Comparison of ENCODE assay signal across 1 cellular context in the genomic region with DNA sequence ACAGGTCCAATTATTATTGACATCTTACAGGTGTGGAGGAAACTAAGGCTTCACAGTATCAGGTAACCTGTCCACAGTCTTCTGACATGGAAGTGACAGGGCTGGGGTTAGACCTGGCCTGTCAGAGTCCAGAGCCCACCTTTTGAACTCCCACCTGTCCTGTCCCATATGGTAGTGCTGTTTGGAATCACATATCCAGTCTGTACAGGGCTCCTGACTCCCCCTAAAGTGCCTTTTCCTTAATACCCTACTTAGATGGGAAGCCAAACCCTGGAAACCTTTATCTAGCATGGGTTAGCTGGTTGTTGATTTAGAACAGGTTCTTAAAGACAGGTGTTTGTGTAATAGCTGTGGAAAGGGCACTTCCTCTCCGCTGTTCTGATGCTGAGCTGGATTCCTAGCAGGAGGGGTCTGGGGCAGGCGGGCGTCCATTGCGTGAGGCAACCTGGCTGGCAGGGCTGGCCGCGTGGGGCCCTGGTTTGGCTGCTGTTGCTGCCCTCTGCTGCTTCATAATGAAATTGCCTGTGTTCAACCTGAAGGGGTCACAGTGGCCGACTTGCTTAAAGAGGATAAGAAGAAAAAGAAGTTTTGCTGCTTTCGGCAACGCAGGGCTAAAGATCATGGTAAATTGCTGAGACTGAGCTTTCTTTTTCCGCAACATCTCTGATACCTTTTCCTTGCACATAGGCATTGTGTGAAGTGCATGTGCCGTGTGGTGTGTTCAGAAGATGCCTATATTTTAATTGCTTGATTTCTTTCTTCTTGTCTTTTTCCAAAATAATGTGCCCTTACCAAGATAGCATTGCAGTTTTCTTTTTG.
TF ChIP-seq lines count a peak whose summit lies in the region.

No MANE protein-coding gene starts in this region.

TF ChIP-seq in HepG2, 621 proteins besides CTCF, POLR2A, EP300 and RAD21 (continued from another document and continues in another):
- TF ChIP-seq USF2 (IDR thresholded peaks at IDR 0.05; ENCODE audit: low read depth, low read length) = no peak
- no peak for TF ChIP-seq USF2 (CRISPR knock-in tag; IDR thresholded peaks at IDR 0.05; ENCODE audit: borderline replicate concordance)
- TF ChIP-seq PCBP2 (optimal IDR thresholded peaks at IDR 0.05; ENCODE audit: low read depth, low read length, poor library complexity, severe bottlenecking) = no peak
- TF ChIP-seq ZMYM3 (CRISPR knock-in tag; IDR thresholded peaks at IDR 0.05) = no peak
- TF ChIP-seq, protein P1, sequence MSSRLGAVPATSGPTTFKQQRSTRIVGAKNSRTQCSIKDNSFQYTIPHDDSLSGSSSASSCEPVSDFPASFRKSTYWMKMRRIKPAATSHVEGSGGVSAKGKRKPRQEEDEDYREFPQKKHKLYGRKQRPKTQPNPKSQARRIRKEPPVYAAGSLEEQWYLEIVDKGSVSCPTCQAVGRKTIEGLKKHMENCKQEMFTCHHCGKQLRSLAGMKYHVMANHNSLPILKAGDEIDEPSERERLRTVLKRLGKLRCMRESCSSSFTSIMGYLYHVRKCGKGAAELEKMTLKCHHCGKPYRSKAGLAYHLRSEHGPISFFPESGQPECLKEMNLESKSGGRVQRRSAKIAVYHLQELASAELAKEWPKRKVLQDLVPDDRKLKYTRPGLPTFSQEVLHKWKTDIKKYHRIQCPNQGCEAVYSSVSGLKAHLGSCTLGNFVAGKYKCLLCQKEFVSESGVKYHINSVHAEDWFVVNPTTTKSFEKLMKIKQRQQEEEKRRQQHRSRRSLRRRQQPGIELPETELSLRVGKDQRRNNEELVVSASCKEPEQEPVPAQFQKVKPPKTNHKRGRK (CRISPR knock-in tag; IDR thresholded peaks at IDR 0.05) = no peak
- TF ChIP-seq BRCA1 (CRISPR knock-in tag; IDR thresholded peaks at IDR 0.05) = no peak
- TF ChIP-seq ZNF577 (CRISPR knock-in tag; IDR thresholded peaks at IDR 0.05; ENCODE audit: borderline replicate concordance, low read depth) = no peak
- no peak for TF ChIP-seq ZNF713 (CRISPR knock-in tag; IDR thresholded peaks at IDR 0.05)
- TF ChIP-seq PRMT3 (CRISPR knock-in tag; IDR thresholded peaks at IDR 0.05; ENCODE audit: borderline replicate concordance, low read depth) = no peak
- TF ChIP-seq SNAI1 (CRISPR knock-in tag; IDR thresholded peaks at IDR 0.05; ENCODE audit: borderline replicate concordance) = no peak
- TF ChIP-seq SOX13 (IDR thresholded peaks at IDR 0.05) = no peak
- TF ChIP-seq SOX13 (CRISPR knock-in tag; conservative IDR thresholded peaks at IDR 0.05 in 1 of 2, IDR thresholded peaks at IDR 0.05 in 1 of 2) = no peak
- TF ChIP-seq ZSCAN25 (CRISPR knock-in tag; IDR thresholded peaks at IDR 0.05) = no peak
- peak; percentile 89 for TF ChIP-seq STAG1 (CRISPR knock-in tag; IDR thresholded peaks at IDR 0.05)
- TF ChIP-seq HNF1A (IDR thresholded peaks at IDR 0.05; ENCODE audit: low read depth) = no peak
- TF ChIP-seq HNF1A (CRISPR knock-in tag; IDR thresholded peaks at IDR 0.05; ENCODE audit: borderline replicate concordance) = no peak
- TF ChIP-seq KDM1A (CRISPR knock-in tag; IDR thresholded peaks at IDR 0.05) = no peak
- no peak for TF ChIP-seq ZFYVE20 (CRISPR knock-in tag; IDR thresholded peaks at IDR 0.05; ENCODE audit: borderline replicate concordance, low read depth)
- no peak for TF ChIP-seq SETDB1 (CRISPR knock-in tag; IDR thresholded peaks at IDR 0.05; ENCODE audit: borderline replicate concordance)
- TF ChIP-seq CCDC6 (CRISPR knock-in tag; IDR thresholded peaks at IDR 0.05) = peak; percentile 35; the same call in 1 of the 2 replicates
- no peak for TF ChIP-seq ZNF354B (CRISPR knock-in tag; IDR thresholded peaks at IDR 0.05)
- peak; percentile 61 for TF ChIP-seq SMC3 (IDR thresholded peaks at IDR 0.05; ENCODE audit: low read length)
- no peak for TF ChIP-seq ARNT (IDR thresholded peaks at IDR 0.05)
- TF ChIP-seq CEBPB (IDR thresholded peaks at IDR 0.05; ENCODE audit: borderline replicate concordance, low read depth, low read length) = peak; percentile 17; the same call in 1 of the 2 replicates
- TF ChIP-seq GATAD2A (CRISPR knock-in tag; IDR thresholded peaks at IDR 0.05) = no peak
- TF ChIP-seq ZNF142 (CRISPR knock-in tag; IDR thresholded peaks at IDR 0.05) = no peak
- TF ChIP-seq HNRNPLL (IDR thresholded peaks at IDR 0.05; ENCODE audit: low read depth, low read length, poor library complexity, severe bottlenecking) = peak; percentile 42
- TF ChIP-seq ZNF296 (CRISPR knock-in tag; conservative IDR thresholded peaks at IDR 0.05) = no peak
- no peak for TF ChIP-seq RFXANK (CRISPR knock-in tag; IDR thresholded peaks at IDR 0.05)
- TF ChIP-seq, protein P2, sequence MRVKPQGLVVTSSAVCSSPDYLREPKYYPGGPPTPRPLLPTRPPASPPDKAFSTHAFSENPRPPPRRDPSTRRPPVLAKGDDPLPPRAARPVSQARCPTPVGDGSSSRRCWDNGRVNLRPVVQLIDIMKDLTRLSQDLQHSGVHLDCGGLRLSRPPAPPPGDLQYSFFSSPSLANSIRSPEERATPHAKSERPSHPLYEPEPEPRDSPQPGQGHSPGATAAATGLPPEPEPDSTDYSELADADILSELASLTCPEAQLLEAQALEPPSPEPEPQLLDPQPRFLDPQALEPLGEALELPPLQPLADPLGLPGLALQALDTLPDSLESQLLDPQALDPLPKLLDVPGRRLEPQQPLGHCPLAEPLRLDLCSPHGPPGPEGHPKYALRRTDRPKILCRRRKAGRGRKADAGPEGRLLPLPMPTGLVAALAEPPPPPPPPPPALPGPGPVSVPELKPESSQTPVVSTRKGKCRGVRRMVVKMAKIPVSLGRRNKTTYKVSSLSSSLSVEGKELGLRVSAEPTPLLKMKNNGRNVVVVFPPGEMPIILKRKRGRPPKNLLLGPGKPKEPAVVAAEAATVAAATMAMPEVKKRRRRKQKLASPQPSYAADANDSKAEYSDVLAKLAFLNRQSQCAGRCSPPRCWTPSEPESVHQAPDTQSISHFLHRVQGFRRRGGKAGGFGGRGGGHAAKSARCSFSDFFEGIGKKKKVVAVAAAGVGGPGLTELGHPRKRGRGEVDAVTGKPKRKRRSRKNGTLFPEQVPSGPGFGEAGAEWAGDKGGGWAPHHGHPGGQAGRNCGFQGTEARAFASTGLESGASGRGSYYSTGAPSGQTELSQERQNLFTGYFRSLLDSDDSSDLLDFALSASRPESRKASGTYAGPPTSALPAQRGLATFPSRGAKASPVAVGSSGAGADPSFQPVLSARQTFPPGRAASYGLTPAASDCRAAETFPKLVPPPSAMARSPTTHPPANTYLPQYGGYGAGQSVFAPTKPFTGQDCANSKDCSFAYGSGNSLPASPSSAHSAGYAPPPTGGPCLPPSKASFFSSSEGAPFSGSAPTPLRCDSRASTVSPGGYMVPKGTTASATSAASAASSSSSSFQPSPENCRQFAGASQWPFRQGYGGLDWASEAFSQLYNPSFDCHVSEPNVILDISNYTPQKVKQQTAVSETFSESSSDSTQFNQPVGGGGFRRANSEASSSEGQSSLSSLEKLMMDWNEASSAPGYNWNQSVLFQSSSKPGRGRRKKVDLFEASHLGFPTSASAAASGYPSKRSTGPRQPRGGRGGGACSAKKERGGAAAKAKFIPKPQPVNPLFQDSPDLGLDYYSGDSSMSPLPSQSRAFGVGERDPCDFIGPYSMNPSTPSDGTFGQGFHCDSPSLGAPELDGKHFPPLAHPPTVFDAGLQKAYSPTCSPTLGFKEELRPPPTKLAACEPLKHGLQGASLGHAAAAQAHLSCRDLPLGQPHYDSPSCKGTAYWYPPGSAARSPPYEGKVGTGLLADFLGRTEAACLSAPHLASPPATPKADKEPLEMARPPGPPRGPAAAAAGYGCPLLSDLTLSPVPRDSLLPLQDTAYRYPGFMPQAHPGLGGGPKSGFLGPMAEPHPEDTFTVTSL (CRISPR knock-in tag; IDR thresholded peaks at IDR 0.05; ENCODE audit: borderline replicate concordance) = no peak
- no peak for TF ChIP-seq RXRB (CRISPR knock-in tag; IDR thresholded peaks at IDR 0.05; ENCODE audit: borderline replicate concordance)
- no peak for TF ChIP-seq ZNF224 (CRISPR knock-in tag; IDR thresholded peaks at IDR 0.05)
- no peak for TF ChIP-seq ZNF337 (CRISPR knock-in tag; IDR thresholded peaks at IDR 0.05; ENCODE audit: borderline replicate concordance, low read depth)
- no peak for TF ChIP-seq TCF7L2 (IDR thresholded peaks at IDR 0.05; ENCODE audit: low read depth, low read length)
- no peak for TF ChIP-seq ZNF674 (CRISPR knock-in tag; IDR thresholded peaks at IDR 0.05; ENCODE audit: low read depth)
- no peak for TF ChIP-seq CHCHD3 (CRISPR knock-in tag; IDR thresholded peaks at IDR 0.05)
- no peak for TF ChIP-seq MAX (IDR thresholded peaks at IDR 0.05)
- no peak for TF ChIP-seq ZNF317 (CRISPR knock-in tag; IDR thresholded peaks at IDR 0.05)
- TF ChIP-seq FOXK2 (IDR thresholded peaks at IDR 0.05) = no peak
- TF ChIP-seq JDP2 (CRISPR knock-in tag; IDR thresholded peaks at IDR 0.05; ENCODE audit: borderline replicate concordance) = no peak
